Comparison of ENCODE assay signal across 1 cellular context in the genomic region with DNA sequence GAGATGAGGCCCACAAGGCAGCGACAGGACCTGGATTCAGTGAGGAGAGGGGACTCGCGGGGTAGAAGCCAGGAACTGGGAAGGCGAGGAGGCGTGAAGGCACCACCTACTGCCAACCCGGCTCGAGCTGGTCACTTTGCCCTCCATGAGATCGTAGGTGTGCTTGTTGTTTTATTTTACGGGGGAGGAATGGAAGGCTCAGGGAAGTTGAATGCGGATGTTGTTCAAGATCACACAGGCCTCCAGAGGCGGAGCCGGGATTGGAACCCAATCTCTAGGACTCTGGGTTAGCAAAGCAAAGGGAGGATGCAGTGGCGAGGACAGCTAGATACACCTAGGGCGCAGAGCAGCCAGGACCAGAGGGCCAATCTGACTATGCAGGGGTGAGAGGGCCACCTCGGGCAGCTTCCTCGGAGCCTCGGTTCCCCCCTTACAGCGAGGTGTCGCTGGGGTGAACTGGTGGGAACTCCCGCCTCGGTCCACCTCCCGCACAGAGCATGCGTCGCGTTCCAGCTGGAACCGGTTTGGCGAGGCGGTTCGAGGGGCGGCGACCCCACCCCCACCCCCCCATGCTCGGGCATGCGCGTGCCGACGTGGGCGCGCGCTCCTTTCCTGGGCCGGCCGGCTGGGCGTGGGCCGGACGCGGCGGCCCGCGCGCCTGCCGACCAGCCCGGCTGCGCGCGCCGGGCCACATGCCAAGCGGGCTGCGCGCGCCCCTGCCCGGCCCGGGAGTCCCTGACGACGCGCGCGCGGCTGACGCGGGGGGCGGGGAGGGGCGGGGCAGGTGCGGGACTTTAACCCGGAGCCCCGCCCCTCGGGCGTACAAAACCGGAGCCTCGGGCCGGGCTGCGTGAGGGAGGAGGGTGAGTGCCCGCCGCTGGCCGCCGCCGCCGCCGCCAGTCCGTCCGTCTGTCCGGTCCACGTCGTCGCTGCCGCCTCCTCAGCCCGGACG.
A peak's percentile ranks its signal among the peaks of the same experiment; 100 is the strongest.
TF ChIP-seq lines count a peak whose summit lies in the region.

No MANE protein-coding gene starts in this region.

TF ChIP-seq in WTC11, 78 proteins besides CTCF, POLR2A, EP300 and RAD21 (continued from another document and continues in another):
- TF ChIP-seq HMGA2 (CRISPR knock-in tag; IDR thresholded peaks at IDR 0.05), result no peak
- TF ChIP-seq, protein P1, sequence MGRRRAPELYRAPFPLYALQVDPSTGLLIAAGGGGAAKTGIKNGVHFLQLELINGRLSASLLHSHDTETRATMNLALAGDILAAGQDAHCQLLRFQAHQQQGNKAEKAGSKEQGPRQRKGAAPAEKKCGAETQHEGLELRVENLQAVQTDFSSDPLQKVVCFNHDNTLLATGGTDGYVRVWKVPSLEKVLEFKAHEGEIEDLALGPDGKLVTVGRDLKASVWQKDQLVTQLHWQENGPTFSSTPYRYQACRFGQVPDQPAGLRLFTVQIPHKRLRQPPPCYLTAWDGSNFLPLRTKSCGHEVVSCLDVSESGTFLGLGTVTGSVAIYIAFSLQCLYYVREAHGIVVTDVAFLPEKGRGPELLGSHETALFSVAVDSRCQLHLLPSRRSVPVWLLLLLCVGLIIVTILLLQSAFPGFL (CRISPR knock-in tag; IDR thresholded peaks at IDR 0.05; ENCODE audit: borderline replicate concordance), result no peak
- TF ChIP-seq, protein P2, sequence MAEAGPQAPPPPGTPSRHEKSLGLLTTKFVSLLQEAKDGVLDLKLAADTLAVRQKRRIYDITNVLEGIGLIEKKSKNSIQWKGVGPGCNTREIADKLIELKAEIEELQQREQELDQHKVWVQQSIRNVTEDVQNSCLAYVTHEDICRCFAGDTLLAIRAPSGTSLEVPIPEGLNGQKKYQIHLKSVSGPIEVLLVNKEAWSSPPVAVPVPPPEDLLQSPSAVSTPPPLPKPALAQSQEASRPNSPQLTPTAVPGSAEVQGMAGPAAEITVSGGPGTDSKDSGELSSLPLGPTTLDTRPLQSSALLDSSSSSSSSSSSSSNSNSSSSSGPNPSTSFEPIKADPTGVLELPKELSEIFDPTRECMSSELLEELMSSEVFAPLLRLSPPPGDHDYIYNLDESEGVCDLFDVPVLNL (CRISPR knock-in tag; IDR thresholded peaks at IDR 0.05; ENCODE audit: borderline replicate concordance, low read depth), result no peak
- TF ChIP-seq FOXK1 (CRISPR knock-in tag; IDR thresholded peaks at IDR 0.05), result peak; percentile 66; the same call in 1 of the 2 replicates
- no peak for TF ChIP-seq MXD4 (CRISPR knock-in tag; IDR thresholded peaks at IDR 0.05; ENCODE audit: borderline replicate concordance)
- TF ChIP-seq, protein P3, sequence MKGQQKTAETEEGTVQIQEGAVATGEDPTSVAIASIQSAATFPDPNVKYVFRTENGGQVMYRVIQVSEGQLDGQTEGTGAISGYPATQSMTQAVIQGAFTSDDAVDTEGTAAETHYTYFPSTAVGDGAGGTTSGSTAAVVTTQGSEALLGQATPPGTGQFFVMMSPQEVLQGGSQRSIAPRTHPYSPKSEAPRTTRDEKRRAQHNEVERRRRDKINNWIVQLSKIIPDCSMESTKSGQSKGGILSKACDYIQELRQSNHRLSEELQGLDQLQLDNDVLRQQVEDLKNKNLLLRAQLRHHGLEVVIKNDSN (CRISPR knock-in tag; IDR thresholded peaks at IDR 0.05), result peak; percentile 39; the same call in 1 of the 2 replicates
- no peak for TF ChIP-seq NR1H2 (CRISPR knock-in tag; IDR thresholded peaks at IDR 0.05)
- no peak for TF ChIP-seq PRDM15 (CRISPR knock-in tag; IDR thresholded peaks at IDR 0.05)
- peak; percentile 83 for TF ChIP-seq SP1 (CRISPR knock-in tag; conservative IDR thresholded peaks at IDR 0.05)
- peak; percentile 68; the same call in 1 of the 2 replicates for TF ChIP-seq NFE2L1 (CRISPR knock-in tag; IDR thresholded peaks at IDR 0.05)
- no peak for TF ChIP-seq ZNF121 (CRISPR knock-in tag; IDR thresholded peaks at IDR 0.05)
- TF ChIP-seq, protein P4, sequence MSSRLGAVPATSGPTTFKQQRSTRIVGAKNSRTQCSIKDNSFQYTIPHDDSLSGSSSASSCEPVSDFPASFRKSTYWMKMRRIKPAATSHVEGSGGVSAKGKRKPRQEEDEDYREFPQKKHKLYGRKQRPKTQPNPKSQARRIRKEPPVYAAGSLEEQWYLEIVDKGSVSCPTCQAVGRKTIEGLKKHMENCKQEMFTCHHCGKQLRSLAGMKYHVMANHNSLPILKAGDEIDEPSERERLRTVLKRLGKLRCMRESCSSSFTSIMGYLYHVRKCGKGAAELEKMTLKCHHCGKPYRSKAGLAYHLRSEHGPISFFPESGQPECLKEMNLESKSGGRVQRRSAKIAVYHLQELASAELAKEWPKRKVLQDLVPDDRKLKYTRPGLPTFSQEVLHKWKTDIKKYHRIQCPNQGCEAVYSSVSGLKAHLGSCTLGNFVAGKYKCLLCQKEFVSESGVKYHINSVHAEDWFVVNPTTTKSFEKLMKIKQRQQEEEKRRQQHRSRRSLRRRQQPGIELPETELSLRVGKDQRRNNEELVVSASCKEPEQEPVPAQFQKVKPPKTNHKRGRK (CRISPR knock-in tag; IDR thresholded peaks at IDR 0.05; ENCODE audit: borderline replicate concordance), result no peak
- no peak for TF ChIP-seq TCF7 (CRISPR knock-in tag; IDR thresholded peaks at IDR 0.05; ENCODE audit: low read depth)
- TF ChIP-seq, protein P5, sequence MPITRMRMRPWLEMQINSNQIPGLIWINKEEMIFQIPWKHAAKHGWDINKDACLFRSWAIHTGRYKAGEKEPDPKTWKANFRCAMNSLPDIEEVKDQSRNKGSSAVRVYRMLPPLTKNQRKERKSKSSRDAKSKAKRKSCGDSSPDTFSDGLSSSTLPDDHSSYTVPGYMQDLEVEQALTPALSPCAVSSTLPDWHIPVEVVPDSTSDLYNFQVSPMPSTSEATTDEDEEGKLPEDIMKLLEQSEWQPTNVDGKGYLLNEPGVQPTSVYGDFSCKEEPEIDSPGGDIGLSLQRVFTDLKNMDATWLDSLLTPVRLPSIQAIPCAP (CRISPR knock-in tag; IDR thresholded peaks at IDR 0.05), result peak; percentile 44
- TF ChIP-seq TEAD1 (CRISPR knock-in tag; IDR thresholded peaks at IDR 0.05), result peak; percentile 86
- no peak for TF ChIP-seq ZBTB21 (CRISPR knock-in tag; IDR thresholded peaks at IDR 0.05; ENCODE audit: borderline replicate concordance)
- TF ChIP-seq, protein P6, sequence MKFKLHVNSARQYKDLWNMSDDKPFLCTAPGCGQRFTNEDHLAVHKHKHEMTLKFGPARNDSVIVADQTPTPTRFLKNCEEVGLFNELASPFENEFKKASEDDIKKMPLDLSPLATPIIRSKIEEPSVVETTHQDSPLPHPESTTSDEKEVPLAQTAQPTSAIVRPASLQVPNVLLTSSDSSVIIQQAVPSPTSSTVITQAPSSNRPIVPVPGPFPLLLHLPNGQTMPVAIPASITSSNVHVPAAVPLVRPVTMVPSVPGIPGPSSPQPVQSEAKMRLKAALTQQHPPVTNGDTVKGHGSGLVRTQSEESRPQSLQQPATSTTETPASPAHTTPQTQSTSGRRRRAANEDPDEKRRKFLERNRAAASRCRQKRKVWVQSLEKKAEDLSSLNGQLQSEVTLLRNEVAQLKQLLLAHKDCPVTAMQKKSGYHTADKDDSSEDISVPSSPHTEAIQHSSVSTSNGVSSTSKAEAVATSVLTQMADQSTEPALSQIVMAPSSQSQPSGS (CRISPR knock-in tag; IDR thresholded peaks at IDR 0.05; ENCODE audit: borderline replicate concordance, low read depth), result no peak
- 0 out of 2 replicates have a peak, but pooled peaks have one; percentile 47 for TF ChIP-seq NR2C2 (CRISPR knock-in tag; IDR thresholded peaks at IDR 0.05)
- no peak for TF ChIP-seq EMX1 (CRISPR knock-in tag; IDR thresholded peaks at IDR 0.05)
- peak; percentile 55; the same call in 1 of the 2 replicates for TF ChIP-seq ZBTB43 (CRISPR knock-in tag; IDR thresholded peaks at IDR 0.05)
- no peak for TF ChIP-seq ZNF317 (CRISPR knock-in tag; IDR thresholded peaks at IDR 0.05; ENCODE audit: borderline replicate concordance, low read depth)
- TF ChIP-seq, protein P7, sequence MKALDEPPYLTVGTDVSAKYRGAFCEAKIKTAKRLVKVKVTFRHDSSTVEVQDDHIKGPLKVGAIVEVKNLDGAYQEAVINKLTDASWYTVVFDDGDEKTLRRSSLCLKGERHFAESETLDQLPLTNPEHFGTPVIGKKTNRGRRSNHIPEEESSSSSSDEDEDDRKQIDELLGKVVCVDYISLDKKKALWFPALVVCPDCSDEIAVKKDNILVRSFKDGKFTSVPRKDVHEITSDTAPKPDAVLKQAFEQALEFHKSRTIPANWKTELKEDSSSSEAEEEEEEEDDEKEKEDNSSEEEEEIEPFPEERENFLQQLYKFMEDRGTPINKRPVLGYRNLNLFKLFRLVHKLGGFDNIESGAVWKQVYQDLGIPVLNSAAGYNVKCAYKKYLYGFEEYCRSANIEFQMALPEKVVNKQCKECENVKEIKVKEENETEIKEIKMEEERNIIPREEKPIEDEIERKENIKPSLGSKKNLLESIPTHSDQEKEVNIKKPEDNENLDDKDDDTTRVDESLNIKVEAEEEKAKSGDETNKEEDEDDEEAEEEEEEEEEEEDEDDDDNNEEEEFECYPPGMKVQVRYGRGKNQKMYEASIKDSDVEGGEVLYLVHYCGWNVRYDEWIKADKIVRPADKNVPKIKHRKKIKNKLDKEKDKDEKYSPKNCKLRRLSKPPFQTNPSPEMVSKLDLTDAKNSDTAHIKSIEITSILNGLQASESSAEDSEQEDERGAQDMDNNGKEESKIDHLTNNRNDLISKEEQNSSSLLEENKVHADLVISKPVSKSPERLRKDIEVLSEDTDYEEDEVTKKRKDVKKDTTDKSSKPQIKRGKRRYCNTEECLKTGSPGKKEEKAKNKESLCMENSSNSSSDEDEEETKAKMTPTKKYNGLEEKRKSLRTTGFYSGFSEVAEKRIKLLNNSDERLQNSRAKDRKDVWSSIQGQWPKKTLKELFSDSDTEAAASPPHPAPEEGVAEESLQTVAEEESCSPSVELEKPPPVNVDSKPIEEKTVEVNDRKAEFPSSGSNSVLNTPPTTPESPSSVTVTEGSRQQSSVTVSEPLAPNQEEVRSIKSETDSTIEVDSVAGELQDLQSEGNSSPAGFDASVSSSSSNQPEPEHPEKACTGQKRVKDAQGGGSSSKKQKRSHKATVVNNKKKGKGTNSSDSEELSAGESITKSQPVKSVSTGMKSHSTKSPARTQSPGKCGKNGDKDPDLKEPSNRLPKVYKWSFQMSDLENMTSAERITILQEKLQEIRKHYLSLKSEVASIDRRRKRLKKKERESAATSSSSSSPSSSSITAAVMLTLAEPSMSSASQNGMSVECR (CRISPR knock-in tag; IDR thresholded peaks at IDR 0.05; ENCODE audit: borderline replicate concordance), result peak; percentile 90
- TF ChIP-seq GTF2I (CRISPR knock-in tag; conservative IDR thresholded peaks at IDR 0.05), result no peak
- peak; percentile 95 for TF ChIP-seq FOXP1 (CRISPR knock-in tag; IDR thresholded peaks at IDR 0.05; ENCODE audit: borderline replicate concordance)
- TF ChIP-seq PRRX2 (CRISPR knock-in tag; IDR thresholded peaks at IDR 0.05), result no peak
- TF ChIP-seq KAT7 (CRISPR knock-in tag; IDR thresholded peaks at IDR 0.05; ENCODE audit: borderline replicate concordance), result no peak
- TF ChIP-seq CBFB (CRISPR knock-in tag; IDR thresholded peaks at IDR 0.05; ENCODE audit: low read depth), result no peak
- peak; percentile 57; the same call in 1 of the 2 replicates for TF ChIP-seq ESRRA (CRISPR knock-in tag; IDR thresholded peaks at IDR 0.05; ENCODE audit: borderline replicate concordance)
- TF ChIP-seq, protein P8, sequence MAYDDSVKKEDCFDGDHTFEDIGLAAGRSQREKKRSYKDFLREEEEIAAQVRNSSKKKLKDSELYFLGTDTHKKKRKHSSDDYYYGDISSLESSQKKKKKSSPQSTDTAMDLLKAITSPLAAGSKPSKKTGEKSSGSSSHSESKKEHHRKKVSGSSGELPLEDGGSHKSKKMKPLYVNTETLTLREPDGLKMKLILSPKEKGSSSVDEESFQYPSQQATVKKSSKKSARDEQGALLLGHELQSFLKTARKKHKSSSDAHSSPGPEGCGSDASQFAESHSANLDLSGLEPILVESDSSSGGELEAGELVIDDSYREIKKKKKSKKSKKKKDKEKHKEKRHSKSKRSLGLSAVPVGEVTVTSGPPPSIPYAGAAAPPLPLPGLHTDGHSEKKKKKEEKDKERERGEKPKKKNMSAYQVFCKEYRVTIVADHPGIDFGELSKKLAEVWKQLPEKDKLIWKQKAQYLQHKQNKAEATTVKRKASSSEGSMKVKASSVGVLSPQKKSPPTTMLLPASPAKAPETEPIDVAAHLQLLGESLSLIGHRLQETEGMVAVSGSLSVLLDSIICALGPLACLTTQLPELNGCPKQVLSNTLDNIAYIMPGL (CRISPR knock-in tag; IDR thresholded peaks at IDR 0.05), result peak; percentile 65; the same call in 1 of the 2 replicates
- TF ChIP-seq ZNF671 (CRISPR knock-in tag; IDR thresholded peaks at IDR 0.05), result no peak
- no peak for TF ChIP-seq ZNF138 (CRISPR knock-in tag; conservative IDR thresholded peaks at IDR 0.05)
- peak; percentile 99 for TF ChIP-seq MAX (CRISPR knock-in tag; IDR thresholded peaks at IDR 0.05)
- TF ChIP-seq, protein P9, sequence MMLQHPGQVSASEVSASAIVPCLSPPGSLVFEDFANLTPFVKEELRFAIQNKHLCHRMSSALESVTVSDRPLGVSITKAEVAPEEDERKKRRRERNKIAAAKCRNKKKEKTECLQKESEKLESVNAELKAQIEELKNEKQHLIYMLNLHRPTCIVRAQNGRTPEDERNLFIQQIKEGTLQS (CRISPR knock-in tag; conservative IDR thresholded peaks at IDR 0.05), result 0 out of 2 replicates have a peak, but pooled peaks have one; percentile 37
